In genomic region chr4:152106781-152107321, GRCh38 we compare ENCODE assay signal across 13 cellular contexts.
DNase-seq lines count a peak whose midpoint lies in the region; ATAC-seq, FAIRE-seq and TF ChIP-seq lines count a peak whose summit lies in the region.
"Had no signal": no experiment of that assay in that cellular context is flagged by ENCODE, and none has a peak within 500 bp of the region (broad histone marks: within the 10 kb centered on the region; RNA-seq: fewer than 3 reads in every experiment).

No MANE protein-coding gene starts in this region.

- H3K27ac ChIP-seq in GM23248 (peak overlapping the region; percentile 76), keratinocyte (ENCODE audit: control insufficient read depth, insufficient read depth, low read length) (peak overlapping the region; percentile 69)

- peaks cover 13% of the 10 kb centered on the region for H3F3A ChIP-seq in GM23248 (ENCODE audit: insufficient read depth)

- in situ Hi-C loops in GM23248 (cut with MboI): no loop called here

- dilution Hi-C loops in keratinocyte (cut with MboI; ENCODE audit: extremely low pct_ligation_motif_present, low sequenced_read_pairs): no loop called here

- H3K79me2 ChIP-seq in GM23248 (ENCODE audit: insufficient read depth) (no peaks in the 10 kb centered on the region), keratinocyte (ENCODE audit: control insufficient read depth, insufficient read depth, low read length) (no peaks in the 10 kb centered on the region)

- FAIRE-seq in keratinocyte (lab: Jason Lieb, UNC): no peak
- FAIRE-seq: D721Med had no signal

- H3K4me1 ChIP-seq in GM23248 (ENCODE audit: insufficient read depth) (peaks cover 22% of the 10 kb centered on the region), keratinocyte (ENCODE audit: control insufficient read depth, extremely low read depth, insufficient read depth, low read length) (peaks cover 22% of the 10 kb centered on the region)

- H3K4me2 ChIP-seq in GM23248 (ENCODE audit: unreplicated experiment) (peak overlapping the region; percentile 34), keratinocyte (ENCODE audit: control insufficient read depth, extremely low read depth, insufficient read depth, low read depth, low read length) (no peak overlapping the region)

- H3K36me3 ChIP-seq in GM23248 (ENCODE audit: low read depth) (no peaks in the 10 kb centered on the region), keratinocyte (ENCODE audit: control insufficient read depth in 2 of 2, extremely low read depth in 1 of 2, insufficient read depth in 2 of 2, low read length in 2 of 2) (no peaks in the 10 kb centered on the region)

- H3K36me3 Mint-ChIP-seq in activated T-helper 17 cell treated with anti-CD3 and anti-CD28 coated beads, Interleukin-2, amount 50 U/mL, for 72 hours (ENCODE audit: low read depth): no peaks in the 10 kb centered on the region

- WGBS in GM23248 (ENCODE audit: low coverage in 1 of 2, low lambda C conversion rate in 2 of 2, missing lambda C conversion rate in 2 of 2), 2 experiments: 30 to 35% methylated on average over 6 of the region's 6 CpGs

- H3K27me3 ChIP-seq in GM23248 (replicated peaks; ENCODE audit: insufficient read depth) (no peaks in the 10 kb centered on the region), keratinocyte (ENCODE audit: control insufficient read depth, extremely low read depth, insufficient read depth, low read length) (no peaks in the 10 kb centered on the region)

- H3K27me3 Mint-ChIP-seq in activated T-helper 17 cell treated with anti-CD3 and anti-CD28 coated beads, Interleukin-2, amount 50 U/mL, for 72 hours: no peaks in the 10 kb centered on the region
- H3K27me3 Mint-ChIP-seq: activated CD4-positive, alpha-beta T cell treated with anti-CD3 and anti-CD28 coated beads for 36 hours had no signal

- no peaks in the 10 kb centered on the region for H3K9me3 ChIP-seq in GM23248 (ENCODE audit: low read depth)
- H3K9me3 ChIP-seq in keratinocyte (ENCODE audit: control insufficient read depth, low read depth, low read length): no peaks in the 10 kb centered on the region

- peak; percentile 9 for TF ChIP-seq CTCF in AG09309 (IDR thresholded peaks at IDR 0.05; ENCODE audit: control insufficient read depth, insufficient read depth, low read depth, low read length, missing control alignments)
- TF ChIP-seq CTCF in keratinocyte (optimal IDR thresholded peaks at IDR 0.05 in 1 of 3, IDR thresholded peaks at IDR 0.05 in 1 of 3, conservative IDR thresholded peaks at IDR 0.05 in 1 of 3; ENCODE audit: extremely low read depth in 1 of 3, insufficient read depth in 2 of 3, low read length in 3 of 3): no peak

- H4K20me1 ChIP-seq in GM23248 (ENCODE audit: insufficient read depth) (no peaks in the 10 kb centered on the region), keratinocyte (ENCODE audit: control insufficient read depth, extremely low read depth, insufficient read depth, low read length) (no peaks in the 10 kb centered on the region)

- H3K9ac ChIP-seq in GM23248 (peak overlapping the region; percentile 30; the same call in 1 of the 2 replicates), keratinocyte (ENCODE audit: control insufficient read depth, extremely low read depth, insufficient read depth, low read length) (no peak overlapping the region)

- peak overlapping the region; percentile 67 for H3K27ac Mint-ChIP-seq in activated T-helper 17 cell treated with anti-CD3 and anti-CD28 coated beads, Interleukin-2, amount 50 U/mL, for 72 hours
- H3K27ac Mint-ChIP-seq: activated naive CD4-positive, alpha-beta T cell treated with anti-CD3 and anti-CD28 coated beads for 36 hours had no signal

- 0 out of 2 replicates have a peak overlapping the region, but pooled peaks have one; percentile 0 for H2AFZ ChIP-seq in GM23248
- H2AFZ ChIP-seq in keratinocyte (ENCODE audit: control insufficient read depth, low read length): peak overlapping the region; percentile 17

- DNase-seq in AG09309 (ENCODE audit: low read depth) (no peak), GM23248 (peak; percentile 33), keratinocyte (ENCODE audit: low read depth, low spot score) (no peak), HUDEP-2 (lab: John Stamatoyannopoulos, UW; ENCODE audit: unreplicated experiment in 76 of 76) (no peak), NCI-H1930 (lab: John Stamatoyannopoulos, UW) (no peak), T-helper 2 cell (no peak)
- DNase-seq: SIG-M5; stimulated activated CD4-positive, alpha-beta T cell treated with anti-CD3 and anti-CD28 coated beads, Interleukin-2, amount 100 ng/mL, for 48 hours had no signal

- no peaks in the 10 kb centered on the region for H3K9me1 ChIP-seq in keratinocyte (ENCODE audit: control insufficient read depth, extremely low read depth, insufficient read depth, low read length)

- H3K4me1 Mint-ChIP-seq in activated T-helper 17 cell treated with anti-CD3 and anti-CD28 coated beads, Interleukin-2, amount 50 U/mL, for 72 hours: peaks cover 40% of the 10 kb centered on the region

- H3K9me2 ChIP-seq in GM23248 (ENCODE audit: insufficient read depth): no peaks in the 10 kb centered on the region

- ATAC-seq in activated T-helper 17 cell treated with anti-CD3 and anti-CD28 coated beads, Interleukin-2, amount 50 U/mL, for 72 hours (replicated peaks): no peak
- no peak for ATAC-seq in HG03520 (IDR thresholded peaks at IDR 0.05; ENCODE audit: unreplicated experiment)
- ATAC-seq: activated CD4-positive, alpha-beta T cell treated with anti-CD3 and anti-CD28 coated beads for 36 hours had no signal

- no peaks in the 10 kb centered on the region for H3K9me3 Mint-ChIP-seq in activated T-helper 17 cell treated with anti-CD3 and anti-CD28 coated beads, Interleukin-2, amount 50 U/mL, for 72 hours
- H3K9me3 Mint-ChIP-seq: activated naive CD4-positive, alpha-beta T cell treated with anti-CD3 and anti-CD28 coated beads for 36 hours had no signal

- H3K4me3 ChIP-seq in AG09309 (ENCODE audit: control insufficient read depth, low read depth, low read length) (no peak overlapping the region), GM23248 (0 out of 2 replicates have a peak overlapping the region, but pooled peaks have one; percentile 10), keratinocyte (ENCODE audit: control insufficient read depth in 2 of 3, extremely low read depth in 1 of 3, insufficient read depth in 2 of 3, low read depth in 1 of 3, low read length in 3 of 3) (no peak overlapping the region)

- peak overlapping the region; percentile 15 for H3K4me3 Mint-ChIP-seq in activated T-helper 17 cell treated with anti-CD3 and anti-CD28 coated beads, Interleukin-2, amount 50 U/mL, for 72 hours
- H3K4me3 Mint-ChIP-seq: activated CD4-positive, alpha-beta T cell treated with anti-CD3 and anti-CD28 coated beads for 36 hours; activated naive CD4-positive, alpha-beta T cell treated with anti-CD3 and anti-CD28 coated beads for 36 hours had no signal
